ENCODE assay signal across 9 cellular contexts in the genomic region with DNA sequence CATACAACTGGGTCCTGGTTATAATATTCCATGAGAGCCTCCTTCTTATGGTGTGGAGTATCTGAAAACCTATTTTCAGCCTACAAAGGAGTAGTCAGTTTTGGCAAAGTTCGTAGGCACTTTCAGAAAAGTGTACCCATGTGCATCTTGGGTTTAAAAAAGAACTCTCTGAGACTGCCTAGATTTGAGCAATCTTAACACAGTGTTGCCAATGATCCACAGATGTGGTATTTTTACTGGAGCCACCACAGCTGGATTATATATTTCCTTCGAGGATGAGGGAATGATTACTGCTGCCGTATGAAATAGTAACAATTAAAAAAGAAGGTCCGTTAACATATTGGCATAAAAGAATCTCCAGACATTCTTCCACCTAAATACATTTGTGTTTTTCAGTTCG. TPM values are rescaled to one million over a fixed set of nuclear protein-coding genes. Genes with fewer than 3 reads are reported as not detected.
DNase-seq lines count a peak whose midpoint lies in the region; ATAC-seq lines count a peak whose summit lies in the region.
"Had no signal": no experiment of that assay in that cellular context is flagged by ENCODE, and none has a peak within 500 bp of the region (broad histone marks: within the 10 kb centered on the region; RNA-seq: fewer than 3 reads in every experiment).

No MANE protein-coding gene starts in this region.

- peaks cover 53% of the 10 kb centered on the region for H3K27me3 Mint-ChIP-seq in activated CD4-positive, alpha-beta T cell treated with anti-CD3 and anti-CD28 coated beads, Interleukin-2, amount 10 ng/mL, durations not matched to agents 7 days and 5 days

- H3K4me3 Mint-ChIP-seq in activated CD4-positive, alpha-beta T cell treated with anti-CD3 and anti-CD28 coated beads, Interleukin-2, amount 10 ng/mL, durations not matched to agents 7 days and 5 days: no peak overlapping the region
- H3K4me3 Mint-ChIP-seq: activated naive CD8-positive, alpha-beta T cell treated with anti-CD3 and anti-CD28 coated beads, Interleukin-2, amount 10 ng/mL, durations not matched to agents 7 days and 5 days had no signal

- no peak overlapping the region for H3K27ac Mint-ChIP-seq in activated CD4-positive, alpha-beta T cell treated with anti-CD3 and anti-CD28 coated beads, Interleukin-2, amount 10 ng/mL, durations not matched to agents 7 days and 5 days
- H3K27ac Mint-ChIP-seq: activated naive CD8-positive, alpha-beta T cell treated with anti-CD3 and anti-CD28 coated beads, Interleukin-2, amount 10 ng/mL, durations not matched to agents 7 days and 5 days had no signal

- POLR2A ChIA-PET in activated CD4-positive, alpha-beta T cell treated with anti-CD3 and anti-CD28 coated beads, Interleukin-2, amount 10 ng/mL, durations not matched to agents 7 days and 5 days (lab: Charles Lee): no interaction called here

- peak overlapping the region; percentile 82 for H3K4me3 ChIP-seq in SJSA1
- peak overlapping the region; percentile 69 to 70 for H3K4me3 ChIP-seq in muscle layer of duodenum (ENCODE audit: low read depth in 1 of 2, low read length in 2 of 2)
- H3K4me3 ChIP-seq in aorta (ENCODE audit: low read length in 2 of 2): peak overlapping the region; percentile 83 to 98

- CTCF ChIA-PET in activated CD4-positive, alpha-beta T cell treated with anti-CD3 and anti-CD28 coated beads, Interleukin-2, amount 10 ng/mL, durations not matched to agents 7 days and 5 days (lab: Charles Lee): no interaction called here

- peak overlapping the region; percentile 78 for H3K27ac ChIP-seq in SJSA1
- H3K27ac ChIP-seq in muscle layer of duodenum (ENCODE audit: low read length): no peak overlapping the region
- H3K27ac ChIP-seq in aorta (ENCODE audit: low read depth in 1 of 2, low read length in 2 of 2): peak overlapping the region; percentile 32 to 81

- intact Hi-C loops in aorta (cut with DNase I): loop anchor here (5.0 kb wide), 2 partner anchors 36 to 74 kb away; no protein-coding TSS in a partner anchor
- intact Hi-C loops in left colon (cut with DNase I, micrococcal nuclease): no loop called here

- H3K4me1 ChIP-seq in SJSA1 (replicated peaks): peaks cover 28% of the 10 kb centered on the region
- H3K4me1 ChIP-seq in muscle layer of duodenum (ENCODE audit: control insufficient read depth in 1 of 2, insufficient read depth in 2 of 2, low read length in 2 of 2): peaks cover 0 to 7% of the 10 kb centered on the region in 2 donors
- peaks cover 1 to 15% of the 10 kb centered on the region in 2 donors for H3K4me1 ChIP-seq in aorta (ENCODE audit: control insufficient read depth in 1 of 2, insufficient read depth in 2 of 2, low read length in 2 of 2)

- H3K9me3 ChIP-seq in SJSA1 (replicated peaks): no peaks in the 10 kb centered on the region
- no peaks in the 10 kb centered on the region for H3K9me3 ChIP-seq in muscle layer of duodenum (ENCODE audit: control insufficient read depth in 1 of 2, low read length in 2 of 2)
- no peaks in the 10 kb centered on the region for H3K9me3 ChIP-seq in aorta (ENCODE audit: control insufficient read depth, low read length)

- 1 to 5% methylated on average over 5 of the region's 5 CpGs for WGBS in aorta, 2 donors

- peaks cover 2% of the 10 kb centered on the region for H3K4me1 Mint-ChIP-seq in activated CD4-positive, alpha-beta T cell treated with anti-CD3 and anti-CD28 coated beads, Interleukin-2, amount 10 ng/mL, durations not matched to agents 7 days and 5 days
- H3K4me1 Mint-ChIP-seq: activated naive CD8-positive, alpha-beta T cell treated with anti-CD3 and anti-CD28 coated beads, Interleukin-2, amount 10 ng/mL, durations not matched to agents 7 days and 5 days had no signal

- H3K9me3 Mint-ChIP-seq in activated CD4-positive, alpha-beta T cell treated with anti-CD3 and anti-CD28 coated beads, Interleukin-2, amount 10 ng/mL, durations not matched to agents 7 days and 5 days: no peaks in the 10 kb centered on the region

- H3K27me3 ChIP-seq in SJSA1 (replicated peaks) (no peaks in the 10 kb centered on the region), muscle layer of duodenum (ENCODE audit: low read depth, low read length) (no peaks in the 10 kb centered on the region), aorta (ENCODE audit: control insufficient read depth in 1 of 2, insufficient read depth in 2 of 2, low read length in 1 of 2) (no peaks in the 10 kb centered on the region)

- DNase-seq in SJSA1 (ENCODE audit: low read depth in 1 of 2, low spot score in 2 of 2) (no peak), fibroblast of peridontal ligament (ENCODE audit: extremely low read depth) (peak; percentile 63), aorta (no peak), DMS53 treated with DMSO at 0.1 percent for 48 hours (lab: John Stamatoyannopoulos, UW; ENCODE audit: unreplicated experiment) (no peak), left colon (no peak)
- DNase-seq in activated CD4-positive, alpha-beta T cell treated with anti-CD3 and anti-CD28 coated beads, Interleukin-2, amount 10 ng/mL, durations not matched to agents 7 days and 5 days: no peak
- DNase-seq: activated naive CD8-positive, alpha-beta T cell treated with anti-CD3 and anti-CD28 coated beads, Interleukin-2, amount 10 ng/mL, durations not matched to agents 7 days and 5 days had no signal

- H3K36me3 ChIP-seq in SJSA1 (peaks cover 23% of the 10 kb centered on the region), muscle layer of duodenum (ENCODE audit: control insufficient read depth in 1 of 2, insufficient read depth in 2 of 2, low read length in 2 of 2) (no peaks in the 10 kb centered on the region), aorta (ENCODE audit: control insufficient read depth in 1 of 2, insufficient read depth in 2 of 2, low read length in 1 of 2) (no peaks in the 10 kb centered on the region)

- no peaks in the 10 kb centered on the region for H3K36me3 Mint-ChIP-seq in activated CD4-positive, alpha-beta T cell treated with anti-CD3 and anti-CD28 coated beads, Interleukin-2, amount 10 ng/mL, durations not matched to agents 7 days and 5 days (ENCODE audit: low read depth)
- H3K36me3 Mint-ChIP-seq: activated naive CD8-positive, alpha-beta T cell treated with anti-CD3 and anti-CD28 coated beads, Interleukin-2, amount 10 ng/mL, durations not matched to agents 7 days and 5 days had no signal

- ATAC-seq in aorta (ENCODE audit: low FRiP score): no peak
- no peak for ATAC-seq in left colon
- ATAC-seq: activated CD4-positive, CD25-positive, alpha-beta regulatory T cell treated with anti-CD3 and anti-CD28 coated beads, Interleukin-2, amount 50 U/mL, for 24 hours had no signal

RNA-seq across cellular contexts. Expression of a gene that starts 1.1 kb away (rescaled TPM):
- 18.2 and 35.7 TPM in 2 replicates for total RNA-seq in SJSA1 (2014; rRNA removed; shearing (Covaris generic))
- total RNA-seq in aorta (100 to 1,000 TPM in 1 of 2 donors, 10 to 100 TPM in 1; 58.1 to 155 TPM), left colon (1 to 10 TPM in 1 of 2 donors, under 1 TPM in 1; 0.98 to 2.7 TPM)
- 1 to 10 TPM; 4.5 to 5.6 TPM for polyA plus RNA-seq in aorta
- under 1 TPM in 1 of 2 experiments, not detected in 1; 0.19 TPM for total RNA-seq in activated CD4-positive, alpha-beta T cell treated with anti-CD3 and anti-CD28 coated beads, Interleukin-2, amount 10 ng/mL, durations not matched to agents 7 days and 5 days
- total RNA-seq: activated naive CD8-positive, alpha-beta T cell treated with anti-CD3 and anti-CD28 coated beads, Interleukin-2, amount 10 ng/mL, durations not matched to agents 7 days and 5 days had no signal

Comparison
In these comparisons a context has a peak if more than half of its experiments do, and no peak if none do; other contexts are left out.
1. intact Hi-C loops: an anchor here in aorta (5.0 kb wide); none called in left colon.